Comparison of ENCODE assay signal across 13 cellular contexts in the genomic region with DNA sequence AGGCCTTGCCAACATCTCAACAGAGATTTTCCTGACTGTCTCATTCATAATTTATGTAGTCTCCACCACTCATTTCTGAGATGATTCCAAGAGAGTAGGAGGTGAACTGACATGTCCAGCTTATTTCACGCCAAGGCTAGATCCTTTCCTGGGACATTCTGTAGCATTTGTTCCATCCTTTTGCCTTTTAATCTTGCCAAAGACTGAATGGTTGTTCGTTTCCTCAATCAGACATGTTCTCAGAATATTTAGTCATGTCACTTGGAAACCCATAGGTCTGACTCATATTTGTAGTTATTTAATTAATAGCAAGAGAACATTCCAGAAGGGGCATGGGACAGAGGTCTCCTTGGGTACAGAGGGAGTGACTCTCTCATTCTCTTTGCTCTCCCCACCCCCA.
A peak's percentile ranks its signal among the peaks of the same experiment; 100 is the strongest.
DNase-seq lines count a peak whose midpoint lies in the region; ATAC-seq and TF ChIP-seq lines count a peak whose summit lies in the region.
"Had no signal": no experiment of that assay in that cellular context is flagged by ENCODE, and none has a peak within 500 bp of the region (broad histone marks: within the 10 kb centered on the region; RNA-seq: fewer than 3 reads in every experiment).

No MANE protein-coding gene starts in this region.

- DNase-seq in A172 (ENCODE audit: low spot score) (peak; percentile 15), RWPE1 (ENCODE audit: low spot score) (peak; percentile 24), fibroblast of lung (ENCODE audit: low read depth in 2 of 2) (peak; percentile 45 to 70), iPS-NIHi7 (ENCODE audit: extremely low spot score) (no peak)
- DNase-seq: ACHN; activated CD4-positive, alpha-beta T cell treated with anti-CD3 and anti-CD28 coated beads for 4 hours; activated effector memory CD4-positive, alpha-beta T cell treated with Interleukin-2 at 50 U/mL for 16 hours; DND-41 had no signal

- no peaks in the 10 kb centered on the region for H3K27me3 ChIP-seq in fibroblast of lung (ENCODE audit: control insufficient read depth, insufficient read depth, low read length)

- H3K27ac ChIP-seq in RWPE1: peak overlapping the region; percentile 86; the same call in 1 of the 2 replicates
- H3K27ac ChIP-seq in fibroblast of lung (ENCODE audit: insufficient read depth, low read length): peak overlapping the region; percentile 62

- H3K36me3 Mint-ChIP-seq in nephron (ENCODE audit: low read depth): peaks cover 31% of the 10 kb centered on the region
- no peaks in the 10 kb centered on the region for H3K36me3 Mint-ChIP-seq in activated T-helper 17 cell treated with anti-CD3 and anti-CD28 coated beads, Interleukin-2, amount 50 U/mL, for 72 hours (ENCODE audit: low read depth)

- no peaks in the 10 kb centered on the region for H3K27me3 Mint-ChIP-seq in nephron (ENCODE audit: low read depth)
- peaks cover 13% of the 10 kb centered on the region for H3K27me3 Mint-ChIP-seq in activated T-helper 17 cell treated with anti-CD3 and anti-CD28 coated beads, Interleukin-2, amount 50 U/mL, for 72 hours
- H3K27me3 Mint-ChIP-seq: dendritic cell treated with granulocyte-macrophage colony-stimulating factor and Interleukin-4, amounts not matched to agents 40 ng/mL and 50 ng/mL, for 4 days had no signal

- H3K36me3 ChIP-seq in fibroblast of lung (ENCODE audit: control insufficient read depth, insufficient read depth, low read length): no peaks in the 10 kb centered on the region

- no peak for TF ChIP-seq CTCF in RWPE1 (conservative IDR thresholded peaks at IDR 0.05; ENCODE audit: low read depth)
- no peak for TF ChIP-seq CTCF in fibroblast of lung (conservative IDR thresholded peaks at IDR 0.05 in 1 of 2, IDR thresholded peaks at IDR 0.05 in 1 of 2; ENCODE audit: low read depth in 1 of 2, low read length in 2 of 2)
- TF ChIP-seq CTCF in nephron (IDR thresholded peaks at IDR 0.05; ENCODE audit: unreplicated experiment in 3 of 3): no peak

- no peak overlapping the region for H3K4me3 ChIP-seq in fibroblast of lung (replicated peaks in 1 of 4; ENCODE audit: control extremely low read depth in 1 of 4, insufficient read depth in 1 of 4, low read depth in 3 of 4, low read length in 4 of 4)

- no peak overlapping the region for H3K9ac ChIP-seq in fibroblast of lung (ENCODE audit: insufficient read depth, low read length)

- H3K4me2 ChIP-seq in fibroblast of lung (ENCODE audit: extremely low read depth, insufficient read depth, low read length): peak overlapping the region; percentile 44

- no peaks in the 10 kb centered on the region for H4K20me1 ChIP-seq in fibroblast of lung (ENCODE audit: control insufficient read depth, extremely low read depth, insufficient read depth, low read length)

- no peaks in the 10 kb centered on the region for H3K9me3 ChIP-seq in fibroblast of lung (ENCODE audit: control insufficient read depth, insufficient read depth, low read depth, low read length)

- H3K9me3 Mint-ChIP-seq in nephron: no peaks in the 10 kb centered on the region
- no peaks in the 10 kb centered on the region for H3K9me3 Mint-ChIP-seq in activated T-helper 17 cell treated with anti-CD3 and anti-CD28 coated beads, Interleukin-2, amount 50 U/mL, for 72 hours
- H3K9me3 Mint-ChIP-seq: dendritic cell treated with granulocyte-macrophage colony-stimulating factor and Interleukin-4, amounts not matched to agents 40 ng/mL and 50 ng/mL, for 4 days had no signal

- no peak overlapping the region for H3K4me3 Mint-ChIP-seq in nephron
- H3K4me3 Mint-ChIP-seq in activated T-helper 17 cell treated with anti-CD3 and anti-CD28 coated beads, Interleukin-2, amount 50 U/mL, for 72 hours: no peak overlapping the region
- H3K4me3 Mint-ChIP-seq: dendritic cell treated with granulocyte-macrophage colony-stimulating factor and Interleukin-4, amounts not matched to agents 40 ng/mL and 50 ng/mL, for 4 days had no signal

- peak overlapping the region; percentile 58 to 82 (median 76) for H3K27ac Mint-ChIP-seq in nephron
- no peak overlapping the region for H3K27ac Mint-ChIP-seq in activated T-helper 17 cell treated with anti-CD3 and anti-CD28 coated beads, Interleukin-2, amount 50 U/mL, for 72 hours
- H3K27ac Mint-ChIP-seq: dendritic cell treated with granulocyte-macrophage colony-stimulating factor and Interleukin-4, amounts not matched to agents 40 ng/mL and 50 ng/mL, for 4 days had no signal

- POLR2A ChIA-PET in RWPE1 (lab: Yijun Ruan, JAX; ENCODE audit: low non-redundant PET): no interaction called here

- no peak overlapping the region for H2AFZ ChIP-seq in fibroblast of lung (ENCODE audit: low read length)

- H3K79me2 ChIP-seq in fibroblast of lung (ENCODE audit: control insufficient read depth, insufficient read depth, low read length): no peaks in the 10 kb centered on the region

- H3K4me1 Mint-ChIP-seq in nephron: peaks cover 41% of the 10 kb centered on the region
- H3K4me1 Mint-ChIP-seq in activated T-helper 17 cell treated with anti-CD3 and anti-CD28 coated beads, Interleukin-2, amount 50 U/mL, for 72 hours: no peaks in the 10 kb centered on the region

- CTCF ChIA-PET in RWPE1 (lab: Yijun Ruan, JAX): no interaction called here

- ATAC-seq in HG03135 (IDR thresholded peaks at IDR 0.05; ENCODE audit: unreplicated experiment): no peak
- ATAC-seq in activated T-helper 17 cell treated with anti-CD3 and anti-CD28 coated beads, Interleukin-2, amount 50 U/mL, for 72 hours (replicated peaks): no peak
- no peak for ATAC-seq in HG03095 (IDR thresholded peaks at IDR 0.05; ENCODE audit: unreplicated experiment)

- peaks cover 8% of the 10 kb centered on the region for H3K4me1 ChIP-seq in fibroblast of lung (ENCODE audit: control insufficient read depth, extremely low read depth, insufficient read depth, low read length)
